1 cellular context compared by ENCODE assay signal in genomic region chr5:157612071-157612476, GRCh38.
TF ChIP-seq lines count a peak whose summit lies in the region.

No MANE protein-coding gene starts in this region.

TF ChIP-seq in GM12878, 131 proteins besides CTCF, POLR2A, EP300 and RAD21:
- TF ChIP-seq YY1 (IDR thresholded peaks at IDR 0.05; ENCODE audit: low read depth, low read length) (0 out of 2 replicates have a peak, but pooled peaks have one; percentile 19), ZNF687 (IDR thresholded peaks at IDR 0.05) (no peak)
